In the genomic region with DNA sequence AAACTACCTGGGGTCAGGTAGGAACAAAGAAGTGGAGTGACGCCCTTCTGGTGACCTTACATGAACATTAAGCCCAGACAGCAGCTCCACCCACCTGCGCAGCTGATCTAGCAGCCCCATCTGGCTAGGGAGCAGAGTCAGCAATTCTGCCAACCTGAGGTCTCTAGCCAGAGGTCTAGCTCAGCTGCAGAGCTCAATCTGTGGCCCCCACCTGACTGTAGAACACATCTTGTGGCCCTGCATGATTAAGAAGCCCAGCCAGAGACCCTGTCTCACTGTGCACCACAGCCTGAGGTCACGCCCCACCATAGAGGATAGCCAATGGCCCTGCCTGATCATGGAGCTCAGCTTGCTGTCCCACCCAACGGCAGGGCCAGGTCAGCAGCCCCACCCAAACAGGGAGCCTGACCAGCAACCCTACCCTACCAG, we compare ENCODE assay signal across 33 cellular contexts. TPM values are rescaled to one million over a fixed set of nuclear protein-coding genes. Genes with fewer than 3 reads are reported as not detected.
"Had no signal": no experiment of that assay in that cellular context is flagged by ENCODE, and none has a peak within 500 bp of the region (broad histone marks: within the 10 kb centered on the region; RNA-seq: fewer than 3 reads in every experiment).

No MANE protein-coding gene starts in this region.

- ATAC-seq: effector memory CD8-positive, alpha-beta T cell; left lobe of liver; lower lobe of right lung; naive thymus-derived CD4-positive, alpha-beta T cell; right cardiac atrium; stimulated activated naive CD8-positive, alpha-beta T cell treated with anti-CD3 and anti-CD28 coated beads, Interleukin-15, amount 100 ng/mL, for 72 hours; WTC11 had no signal

- H3K4me2 ChIP-seq: hepatocyte, neural progenitor cell had no signal

- H3K4me1 ChIP-seq: colonic mucosa, esophagus muscularis mucosa, lower lobe of right lung, neural progenitor cell, tibial nerve had no signal

- H3K36me3 ChIP-seq: colonic mucosa, esophagus muscularis mucosa, lower lobe of right lung, neural progenitor cell, tibial nerve had no signal

- H3K9me3 ChIP-seq: colonic mucosa, esophagus muscularis mucosa, lower lobe of right lung had no signal

- H3K4me1 Mint-ChIP-seq: activated naive CD4-positive, alpha-beta T cell treated with anti-CD3 and anti-CD28 coated beads, Interleukin-2, amount 10 ng/mL, durations not matched to agents 7 days and 5 days; immature natural killer cell; naive thymus-derived CD4-positive, alpha-beta T cell; neural progenitor cell; stimulated activated naive CD8-positive, alpha-beta T cell treated with anti-CD3 and anti-CD28 coated beads, Interleukin-15, amount 100 ng/mL, for 72 hours; WTC11 had no signal

- H2AFZ ChIP-seq: hepatocyte, neural progenitor cell had no signal

- H3K27me3 Mint-ChIP-seq: effector memory CD8-positive, alpha-beta T cell; stimulated activated naive CD8-positive, alpha-beta T cell treated with anti-CD3 and anti-CD28 coated beads, Interleukin-15, amount 100 ng/mL, for 72 hours had no signal

- H3K27ac ChIP-seq: colonic mucosa, dorsolateral prefrontal cortex, esophagus muscularis mucosa, hepatocyte, lower lobe of right lung, neural progenitor cell, tibial nerve had no signal

- H3K79me2 ChIP-seq: hepatocyte had no signal

- DNase-seq: activated CD4-positive, alpha-beta T cell treated with anti-CD3 and anti-CD28 coated beads, Interleukin-2, amount 50 U/mL, for 4 hours; activated CD8-positive, alpha-beta memory T cell treated with anti-CD3 and anti-CD28 coated beads, Interleukin-2, amount 50 U/mL, for 48 hours; activated effector memory CD4-positive, alpha-beta T cell treated with Interleukin-2 at 50 U/mL for 16 hours; activated naive CD4-positive, alpha-beta T cell treated with anti-CD3 and anti-CD28 coated beads, Interleukin-2, amount 10 ng/mL, durations not matched to agents 7 days and 5 days; activated T-cell treated with anti-CD3 and anti-CD28 coated beads, Interleukin-2, amount 50 U/mL, for 48 hours; amygdala; colonic mucosa; dorsolateral prefrontal cortex; effector memory CD8-positive, alpha-beta T cell; glutamatergic neuron; immature natural killer cell; lower lobe of right lung; naive thymus-derived CD4-positive, alpha-beta T cell; right cardiac atrium; stimulated activated CD4-positive, alpha-beta T cell treated with anti-CD3 and anti-CD28 coated beads, Interleukin-12 subunit alpha, Interleukin-12 subunit beta, amount 100 ng/mL, for 4 hours; stimulated activated CD4-positive, alpha-beta T cell treated with anti-CD3 and anti-CD28 coated beads, Interleukin-4, amount 100 ng/mL, for 4 hours; stimulated activated naive CD8-positive, alpha-beta T cell treated with anti-CD3 and anti-CD28 coated beads, Interleukin-15, amount 100 ng/mL, for 72 hours had no signal

- H3K9ac ChIP-seq: neural progenitor cell had no signal

- H3K36me3 Mint-ChIP-seq: activated naive CD4-positive, alpha-beta T cell treated with anti-CD3 and anti-CD28 coated beads, Interleukin-2, amount 10 ng/mL, durations not matched to agents 7 days and 5 days; naive thymus-derived CD4-positive, alpha-beta T cell; neural progenitor cell; WTC11 had no signal

- H3K4me3 Mint-ChIP-seq: activated naive CD4-positive, alpha-beta T cell treated with anti-CD3 and anti-CD28 coated beads, Interleukin-2, amount 10 ng/mL, durations not matched to agents 7 days and 5 days; effector memory CD8-positive, alpha-beta T cell; immature natural killer cell; naive thymus-derived CD4-positive, alpha-beta T cell; neural progenitor cell; stimulated activated naive CD8-positive, alpha-beta T cell treated with anti-CD3 and anti-CD28 coated beads, Interleukin-15, amount 100 ng/mL, for 72 hours; WTC11 had no signal

- H3K9me3 Mint-ChIP-seq: activated naive CD4-positive, alpha-beta T cell treated with anti-CD3 and anti-CD28 coated beads, Interleukin-2, amount 10 ng/mL, durations not matched to agents 7 days and 5 days; effector memory CD8-positive, alpha-beta T cell; immature natural killer cell had no signal

- FAIRE-seq: bronchial epithelial cell, endothelial cell of umbilical vein, frontal cortex had no signal

- H3K27ac Mint-ChIP-seq: activated naive CD4-positive, alpha-beta T cell treated with anti-CD3 and anti-CD28 coated beads, Interleukin-2, amount 10 ng/mL, durations not matched to agents 7 days and 5 days; effector memory CD8-positive, alpha-beta T cell; immature natural killer cell; naive thymus-derived CD4-positive, alpha-beta T cell; neural progenitor cell; stimulated activated naive CD8-positive, alpha-beta T cell treated with anti-CD3 and anti-CD28 coated beads, Interleukin-15, amount 100 ng/mL, for 72 hours; WTC11 had no signal

- H3K27me3 ChIP-seq: colonic mucosa, dorsolateral prefrontal cortex, esophagus muscularis mucosa, hepatocyte, neural progenitor cell, tibial nerve had no signal

- H3K4me3 ChIP-seq: colonic mucosa, dorsolateral prefrontal cortex, esophagus muscularis mucosa, hepatocyte, lower lobe of right lung, neural progenitor cell, tibial nerve had no signal

RNA-seq across cellular contexts. Expression of gene HIGD1C, which starts 50.6 kb away (rescaled TPM):
- total RNA-seq: activated CD8-positive, alpha-beta memory T cell treated with anti-CD3 and anti-CD28 coated beads for 36 hours; bronchial epithelial cell; colonic mucosa; endothelial cell of umbilical vein; esophagus muscularis mucosa; frontal cortex; hepatocyte; kidney epithelial cell; left lobe of liver; lower lobe of right lung; mesenteric fat pad; naive thymus-derived CD4-positive, alpha-beta T cell; osteoblast; pulmonary artery endothelial cell; right cardiac atrium; skeletal muscle tissue; tibial nerve; urinary bladder; WTC11 had no signal
- polyA plus RNA-seq: endothelial cell of umbilical vein; hepatocyte; immature natural killer cell; naive thymus-derived CD4-positive, alpha-beta T cell; right cardiac atrium; urinary bladder had no signal

RNA-seq across cellular contexts. Expression of gene TMPRSS12, which starts 59.0 kb away (rescaled TPM):
- total RNA-seq: activated CD8-positive, alpha-beta memory T cell treated with anti-CD3 and anti-CD28 coated beads for 36 hours; bronchial epithelial cell; colonic mucosa; dorsolateral prefrontal cortex; endothelial cell of umbilical vein; esophagus muscularis mucosa; frontal cortex; hepatocyte; kidney epithelial cell; left lobe of liver; lower lobe of right lung; mesenteric fat pad; naive thymus-derived CD4-positive, alpha-beta T cell; osteoblast; pulmonary artery endothelial cell; right cardiac atrium; skeletal muscle tissue; tibial nerve; urinary bladder; WTC11 had no signal
- polyA plus RNA-seq: endothelial cell of umbilical vein; hepatocyte; immature natural killer cell; naive thymus-derived CD4-positive, alpha-beta T cell; right cardiac atrium; urinary bladder had no signal
